Comparison of ENCODE assay signal across 2 cellular contexts in the genomic region with DNA sequence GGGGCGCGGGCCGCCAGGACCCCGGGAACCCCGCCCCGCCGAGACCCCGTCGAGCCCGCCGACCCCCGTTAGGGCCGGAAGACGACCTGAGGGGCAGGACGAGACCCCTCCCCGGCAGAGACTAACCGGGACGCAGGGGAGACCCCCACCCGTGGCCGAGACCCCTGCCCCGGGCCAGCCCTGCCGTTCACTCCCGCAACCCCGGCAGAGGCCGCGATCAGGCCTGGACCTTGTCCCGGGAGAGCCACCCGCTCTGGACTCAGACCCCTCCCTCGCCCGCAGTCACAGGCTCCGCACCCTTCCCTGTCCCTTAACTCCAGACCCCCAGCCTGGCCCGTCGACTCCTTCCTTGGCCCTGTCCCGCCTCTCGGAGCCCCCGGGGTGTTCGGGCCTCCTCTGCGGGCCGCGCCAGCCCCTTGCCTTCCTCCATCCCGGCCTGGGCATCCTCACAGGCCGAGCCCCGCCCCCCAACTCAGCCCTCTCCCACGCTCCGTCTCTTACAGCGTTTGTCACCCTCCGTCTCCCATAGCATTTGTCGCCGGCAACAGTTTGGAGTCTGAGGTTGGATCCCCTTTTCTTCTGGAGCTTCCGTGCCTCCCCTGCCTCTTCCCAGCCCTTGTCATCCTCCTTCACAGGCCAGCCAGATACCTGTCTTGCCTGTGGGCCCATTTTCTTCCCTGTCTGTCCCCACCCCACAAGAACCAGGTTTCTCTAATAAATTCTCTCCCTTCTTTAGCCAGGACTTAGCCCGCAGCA.
TF ChIP-seq lines count a peak whose summit lies in the region.

No MANE protein-coding gene starts in this region.

TF ChIP-seq in Ishikawa, 13 proteins besides CTCF, POLR2A, EP300 and RAD21:
- TF ChIP-seq FOXM1 (IDR thresholded peaks at IDR 0.05; ENCODE audit: borderline replicate concordance, low read depth): no peak
- no peak for TF ChIP-seq TAF1 (IDR thresholded peaks at IDR 0.05; ENCODE audit: low read depth)
- no peak for TF ChIP-seq TEAD4 (IDR thresholded peaks at IDR 0.05)
- peak; percentile 67 for TF ChIP-seq ZBTB7A (IDR thresholded peaks at IDR 0.05; ENCODE audit: low read depth)
TF ChIP-seq in Ishikawa: peak in this region for 1.

TF ChIP-seq in HepG2, 621 proteins besides CTCF, POLR2A, EP300 and RAD21 (continues in another document):
- no peak for TF ChIP-seq MLLT10 (CRISPR knock-in tag; IDR thresholded peaks at IDR 0.05)
- TF ChIP-seq GPN1 (CRISPR knock-in tag; IDR thresholded peaks at IDR 0.05; ENCODE audit: borderline replicate concordance): peak; percentile 41; the same call in 1 of the 2 replicates
- TF ChIP-seq ZFY (CRISPR knock-in tag; IDR thresholded peaks at IDR 0.05): no peak
- TF ChIP-seq, protein P1, sequence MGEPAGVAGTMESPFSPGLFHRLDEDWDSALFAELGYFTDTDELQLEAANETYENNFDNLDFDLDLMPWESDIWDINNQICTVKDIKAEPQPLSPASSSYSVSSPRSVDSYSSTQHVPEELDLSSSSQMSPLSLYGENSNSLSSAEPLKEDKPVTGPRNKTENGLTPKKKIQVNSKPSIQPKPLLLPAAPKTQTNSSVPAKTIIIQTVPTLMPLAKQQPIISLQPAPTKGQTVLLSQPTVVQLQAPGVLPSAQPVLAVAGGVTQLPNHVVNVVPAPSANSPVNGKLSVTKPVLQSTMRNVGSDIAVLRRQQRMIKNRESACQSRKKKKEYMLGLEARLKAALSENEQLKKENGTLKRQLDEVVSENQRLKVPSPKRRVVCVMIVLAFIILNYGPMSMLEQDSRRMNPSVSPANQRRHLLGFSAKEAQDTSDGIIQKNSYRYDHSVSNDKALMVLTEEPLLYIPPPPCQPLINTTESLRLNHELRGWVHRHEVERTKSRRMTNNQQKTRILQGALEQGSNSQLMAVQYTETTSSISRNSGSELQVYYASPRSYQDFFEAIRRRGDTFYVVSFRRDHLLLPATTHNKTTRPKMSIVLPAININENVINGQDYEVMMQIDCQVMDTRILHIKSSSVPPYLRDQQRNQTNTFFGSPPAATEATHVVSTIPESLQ (CRISPR knock-in tag; conservative IDR thresholded peaks at IDR 0.05): 0 out of 2 replicates have a peak, but pooled peaks have one; percentile 15
- no peak for TF ChIP-seq SKI (IDR thresholded peaks at IDR 0.05; ENCODE audit: partially characterized antibody)
- TF ChIP-seq NFKBIZ (CRISPR knock-in tag; IDR thresholded peaks at IDR 0.05): peak; percentile 71; the same call in 1 of the 2 replicates
- TF ChIP-seq KLF15 (CRISPR knock-in tag; IDR thresholded peaks at IDR 0.05; ENCODE audit: borderline replicate concordance): peak; percentile 65; the same call in 1 of the 2 replicates
- TF ChIP-seq ZFP62 (CRISPR knock-in tag; IDR thresholded peaks at IDR 0.05): no peak
- peak; percentile 33 for TF ChIP-seq ASH2L (IDR thresholded peaks at IDR 0.05; ENCODE audit: insufficient read length, low read depth, low read length)
- peak; percentile 53 for TF ChIP-seq FOXK1 (CRISPR knock-in tag; IDR thresholded peaks at IDR 0.05; ENCODE audit: borderline replicate concordance, low read depth)
- TF ChIP-seq ZSCAN12 (CRISPR knock-in tag; IDR thresholded peaks at IDR 0.05): peak; percentile 15; the same call in 1 of the 2 replicates
- TF ChIP-seq, protein P2, sequence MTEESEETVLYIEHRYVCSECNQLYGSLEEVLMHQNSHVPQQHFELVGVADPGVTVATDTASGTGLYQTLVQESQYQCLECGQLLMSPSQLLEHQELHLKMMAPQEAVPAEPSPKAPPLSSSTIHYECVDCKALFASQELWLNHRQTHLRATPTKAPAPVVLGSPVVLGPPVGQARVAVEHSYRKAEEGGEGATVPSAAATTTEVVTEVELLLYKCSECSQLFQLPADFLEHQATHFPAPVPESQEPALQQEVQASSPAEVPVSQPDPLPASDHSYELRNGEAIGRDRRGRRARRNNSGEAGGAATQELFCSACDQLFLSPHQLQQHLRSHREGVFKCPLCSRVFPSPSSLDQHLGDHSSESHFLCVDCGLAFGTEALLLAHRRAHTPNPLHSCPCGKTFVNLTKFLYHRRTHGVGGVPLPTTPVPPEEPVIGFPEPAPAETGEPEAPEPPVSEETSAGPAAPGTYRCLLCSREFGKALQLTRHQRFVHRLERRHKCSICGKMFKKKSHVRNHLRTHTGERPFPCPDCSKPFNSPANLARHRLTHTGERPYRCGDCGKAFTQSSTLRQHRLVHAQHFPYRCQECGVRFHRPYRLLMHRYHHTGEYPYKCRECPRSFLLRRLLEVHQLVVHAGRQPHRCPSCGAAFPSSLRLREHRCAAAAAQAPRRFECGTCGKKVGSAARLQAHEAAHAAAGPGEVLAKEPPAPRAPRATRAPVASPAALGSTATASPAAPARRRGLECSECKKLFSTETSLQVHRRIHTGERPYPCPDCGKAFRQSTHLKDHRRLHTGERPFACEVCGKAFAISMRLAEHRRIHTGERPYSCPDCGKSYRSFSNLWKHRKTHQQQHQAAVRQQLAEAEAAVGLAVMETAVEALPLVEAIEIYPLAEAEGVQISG (CRISPR knock-in tag; IDR thresholded peaks at IDR 0.05): no peak
- no peak; the same call in 1 of the 2 replicates for TF ChIP-seq KLF6 (CRISPR knock-in tag; IDR thresholded peaks at IDR 0.05)
- TF ChIP-seq, protein P3, sequence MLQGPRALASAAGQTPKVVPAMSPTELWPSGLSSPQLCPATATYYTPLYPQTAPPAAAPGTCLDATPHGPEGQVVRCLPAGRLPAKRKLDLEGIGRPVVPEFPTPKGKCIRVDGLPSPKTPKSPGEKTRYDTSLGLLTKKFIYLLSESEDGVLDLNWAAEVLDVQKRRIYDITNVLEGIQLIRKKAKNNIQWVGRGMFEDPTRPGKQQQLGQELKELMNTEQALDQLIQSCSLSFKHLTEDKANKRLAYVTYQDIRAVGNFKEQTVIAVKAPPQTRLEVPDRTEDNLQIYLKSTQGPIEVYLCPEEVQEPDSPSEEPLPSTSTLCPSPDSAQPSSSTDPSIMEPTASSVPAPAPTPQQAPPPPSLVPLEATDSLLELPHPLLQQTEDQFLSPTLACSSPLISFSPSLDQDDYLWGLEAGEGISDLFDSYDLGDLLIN (CRISPR knock-in tag; IDR thresholded peaks at IDR 0.05; ENCODE audit: borderline replicate concordance): no peak
- TF ChIP-seq ZSCAN25 (CRISPR knock-in tag; IDR thresholded peaks at IDR 0.05): 0 out of 2 replicates have a peak, but pooled peaks have one; percentile 13
- TF ChIP-seq, protein P4, sequence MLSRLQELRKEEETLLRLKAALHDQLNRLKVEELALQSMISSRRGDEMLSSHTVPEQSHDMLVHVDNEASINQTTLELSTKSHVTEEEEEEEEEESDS (CRISPR knock-in tag; IDR thresholded peaks at IDR 0.05; ENCODE audit: borderline replicate concordance): peak; percentile 59; the same call in 1 of the 2 replicates
- TF ChIP-seq ZNF660 (CRISPR knock-in tag; IDR thresholded peaks at IDR 0.05; ENCODE audit: borderline replicate concordance, low read depth): 0 out of 2 replicates have a peak, but pooled peaks have one; percentile 74
- TF ChIP-seq ELF4 (CRISPR knock-in tag; IDR thresholded peaks at IDR 0.05; ENCODE audit: borderline replicate concordance): no peak
- no peak for TF ChIP-seq ZNF644 (CRISPR knock-in tag; IDR thresholded peaks at IDR 0.05; ENCODE audit: low read depth)
- no peak for TF ChIP-seq TCF7L2 (IDR thresholded peaks at IDR 0.05; ENCODE audit: low read depth, low read length)
- TF ChIP-seq, protein P5, sequence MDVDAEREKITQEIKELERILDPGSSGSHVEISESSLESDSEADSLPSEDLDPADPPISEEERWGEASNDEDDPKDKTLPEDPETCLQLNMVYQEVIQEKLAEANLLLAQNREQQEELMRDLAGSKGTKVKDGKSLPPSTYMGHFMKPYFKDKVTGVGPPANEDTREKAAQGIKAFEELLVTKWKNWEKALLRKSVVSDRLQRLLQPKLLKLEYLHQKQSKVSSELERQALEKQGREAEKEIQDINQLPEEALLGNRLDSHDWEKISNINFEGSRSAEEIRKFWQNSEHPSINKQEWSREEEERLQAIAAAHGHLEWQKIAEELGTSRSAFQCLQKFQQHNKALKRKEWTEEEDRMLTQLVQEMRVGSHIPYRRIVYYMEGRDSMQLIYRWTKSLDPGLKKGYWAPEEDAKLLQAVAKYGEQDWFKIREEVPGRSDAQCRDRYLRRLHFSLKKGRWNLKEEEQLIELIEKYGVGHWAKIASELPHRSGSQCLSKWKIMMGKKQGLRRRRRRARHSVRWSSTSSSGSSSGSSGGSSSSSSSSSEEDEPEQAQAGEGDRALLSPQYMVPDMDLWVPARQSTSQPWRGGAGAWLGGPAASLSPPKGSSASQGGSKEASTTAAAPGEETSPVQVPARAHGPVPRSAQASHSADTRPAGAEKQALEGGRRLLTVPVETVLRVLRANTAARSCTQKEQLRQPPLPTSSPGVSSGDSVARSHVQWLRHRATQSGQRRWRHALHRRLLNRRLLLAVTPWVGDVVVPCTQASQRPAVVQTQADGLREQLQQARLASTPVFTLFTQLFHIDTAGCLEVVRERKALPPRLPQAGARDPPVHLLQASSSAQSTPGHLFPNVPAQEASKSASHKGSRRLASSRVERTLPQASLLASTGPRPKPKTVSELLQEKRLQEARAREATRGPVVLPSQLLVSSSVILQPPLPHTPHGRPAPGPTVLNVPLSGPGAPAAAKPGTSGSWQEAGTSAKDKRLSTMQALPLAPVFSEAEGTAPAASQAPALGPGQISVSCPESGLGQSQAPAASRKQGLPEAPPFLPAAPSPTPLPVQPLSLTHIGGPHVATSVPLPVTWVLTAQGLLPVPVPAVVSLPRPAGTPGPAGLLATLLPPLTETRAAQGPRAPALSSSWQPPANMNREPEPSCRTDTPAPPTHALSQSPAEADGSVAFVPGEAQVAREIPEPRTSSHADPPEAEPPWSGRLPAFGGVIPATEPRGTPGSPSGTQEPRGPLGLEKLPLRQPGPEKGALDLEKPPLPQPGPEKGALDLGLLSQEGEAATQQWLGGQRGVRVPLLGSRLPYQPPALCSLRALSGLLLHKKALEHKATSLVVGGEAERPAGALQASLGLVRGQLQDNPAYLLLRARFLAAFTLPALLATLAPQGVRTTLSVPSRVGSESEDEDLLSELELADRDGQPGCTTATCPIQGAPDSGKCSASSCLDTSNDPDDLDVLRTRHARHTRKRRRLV (CRISPR knock-in tag; IDR thresholded peaks at IDR 0.05): peak; percentile 80; the same call in 1 of the 2 replicates
- TF ChIP-seq, protein P6, sequence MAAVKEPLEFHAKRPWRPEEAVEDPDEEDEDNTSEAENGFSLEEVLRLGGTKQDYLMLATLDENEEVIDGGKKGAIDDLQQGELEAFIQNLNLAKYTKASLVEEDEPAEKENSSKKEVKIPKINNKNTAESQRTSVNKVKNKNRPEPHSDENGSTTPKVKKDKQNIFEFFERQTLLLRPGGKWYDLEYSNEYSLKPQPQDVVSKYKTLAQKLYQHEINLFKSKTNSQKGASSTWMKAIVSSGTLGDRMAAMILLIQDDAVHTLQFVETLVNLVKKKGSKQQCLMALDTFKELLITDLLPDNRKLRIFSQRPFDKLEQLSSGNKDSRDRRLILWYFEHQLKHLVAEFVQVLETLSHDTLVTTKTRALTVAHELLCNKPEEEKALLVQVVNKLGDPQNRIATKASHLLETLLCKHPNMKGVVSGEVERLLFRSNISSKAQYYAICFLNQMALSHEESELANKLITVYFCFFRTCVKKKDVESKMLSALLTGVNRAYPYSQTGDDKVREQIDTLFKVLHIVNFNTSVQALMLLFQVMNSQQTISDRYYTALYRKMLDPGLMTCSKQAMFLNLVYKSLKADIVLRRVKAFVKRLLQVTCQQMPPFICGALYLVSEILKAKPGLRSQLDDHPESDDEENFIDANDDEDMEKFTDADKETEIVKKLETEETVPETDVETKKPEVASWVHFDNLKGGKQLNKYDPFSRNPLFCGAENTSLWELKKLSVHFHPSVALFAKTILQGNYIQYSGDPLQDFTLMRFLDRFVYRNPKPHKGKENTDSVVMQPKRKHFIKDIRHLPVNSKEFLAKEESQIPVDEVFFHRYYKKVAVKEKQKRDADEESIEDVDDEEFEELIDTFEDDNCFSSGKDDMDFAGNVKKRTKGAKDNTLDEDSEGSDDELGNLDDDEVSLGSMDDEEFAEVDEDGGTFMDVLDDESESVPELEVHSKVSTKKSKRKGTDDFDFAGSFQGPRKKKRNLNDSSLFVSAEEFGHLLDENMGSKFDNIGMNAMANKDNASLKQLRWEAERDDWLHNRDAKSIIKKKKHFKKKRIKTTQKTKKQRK (IDR thresholded peaks at IDR 0.05; ENCODE audit: low read length): no peak
- peak; percentile 83; the same call in 1 of the 2 replicates for TF ChIP-seq ZNF430 (CRISPR knock-in tag; IDR thresholded peaks at IDR 0.05)
- TF ChIP-seq DR1 (CRISPR knock-in tag; IDR thresholded peaks at IDR 0.05): peak; percentile 49
- no peak for TF ChIP-seq MED8 (CRISPR knock-in tag; IDR thresholded peaks at IDR 0.05; ENCODE audit: insufficient replicate concordance)
- TF ChIP-seq ZNF484 (CRISPR knock-in tag; IDR thresholded peaks at IDR 0.05; ENCODE audit: borderline replicate concordance, low read depth): no peak
- TF ChIP-seq, protein P7, sequence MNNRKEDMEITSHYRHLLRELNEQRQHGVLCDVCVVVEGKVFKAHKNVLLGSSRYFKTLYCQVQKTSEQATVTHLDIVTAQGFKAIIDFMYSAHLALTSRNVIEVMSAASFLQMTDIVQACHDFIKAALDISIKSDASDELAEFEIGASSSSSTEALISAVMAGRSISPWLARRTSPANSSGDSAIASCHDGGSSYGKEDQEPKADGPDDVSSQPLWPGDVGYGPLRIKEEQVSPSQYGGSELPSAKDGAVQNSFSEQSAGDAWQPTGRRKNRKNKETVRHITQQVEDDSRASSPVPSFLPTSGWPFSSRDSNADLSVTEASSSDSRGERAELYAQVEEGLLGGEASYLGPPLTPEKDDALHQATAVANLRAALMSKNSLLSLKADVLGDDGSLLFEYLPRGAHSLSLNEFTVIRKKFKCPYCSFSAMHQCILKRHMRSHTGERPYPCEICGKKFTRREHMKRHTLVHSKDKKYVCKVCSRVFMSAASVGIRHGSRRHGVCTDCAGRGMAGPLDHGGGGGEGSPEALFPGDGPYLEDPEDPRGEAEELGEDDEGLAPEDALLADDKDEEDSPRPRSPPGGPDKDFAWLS (CRISPR knock-in tag; IDR thresholded peaks at IDR 0.05; ENCODE audit: borderline replicate concordance): no peak
- peak; percentile 82; the same call in 1 of the 2 replicates for TF ChIP-seq ZNF557 (CRISPR knock-in tag; IDR thresholded peaks at IDR 0.05)
- TF ChIP-seq NRL (CRISPR knock-in tag; IDR thresholded peaks at IDR 0.05; ENCODE audit: borderline replicate concordance): peak; percentile 11
- TF ChIP-seq CEBPB (IDR thresholded peaks at IDR 0.05; ENCODE audit: borderline replicate concordance, low read depth, low read length): no peak
- TF ChIP-seq ZNF510 (CRISPR knock-in tag; IDR thresholded peaks at IDR 0.05; ENCODE audit: low read depth): no peak
- peak; percentile 14; the same call in 1 of the 2 replicates for TF ChIP-seq MIER2 (CRISPR knock-in tag; IDR thresholded peaks at IDR 0.05)
- peak; percentile 14 for TF ChIP-seq TEAD3 (CRISPR knock-in tag; optimal IDR thresholded peaks at IDR 0.05; ENCODE audit: borderline replicate concordance)
- TF ChIP-seq KDM6A (CRISPR knock-in tag; IDR thresholded peaks at IDR 0.05; ENCODE audit: low read depth): no peak; the same call in 1 of the 2 replicates
- TF ChIP-seq PRPF4 (IDR thresholded peaks at IDR 0.05; ENCODE audit: low read depth, low read length, poor library complexity, severe bottlenecking): no peak
- TF ChIP-seq ZNF598 (CRISPR knock-in tag; IDR thresholded peaks at IDR 0.05; ENCODE audit: borderline replicate concordance): no peak
- TF ChIP-seq KDM2A (CRISPR knock-in tag; IDR thresholded peaks at IDR 0.05; ENCODE audit: borderline replicate concordance, low read depth): peak; percentile 69; the same call in 1 of the 2 replicates
